32 cellular contexts compared by ENCODE assay signal in genomic region chr3:80187981-80188380, GRCh38.
"Had no signal": no experiment of that assay in that cellular context is flagged by ENCODE, and none has a peak within 500 bp of the region (broad histone marks: within the 10 kb centered on the region; RNA-seq: fewer than 3 reads in every experiment).

No MANE protein-coding gene starts in this region.

- H3K36me3 Mint-ChIP-seq: activated CD4-positive, alpha-beta memory T cell treated with anti-CD3 and anti-CD28 coated beads for 36 hours; activated CD8-positive, alpha-beta memory T cell treated with anti-CD3 and anti-CD28 coated beads, Interleukin-2, amount 10 ng/mL, durations not matched to agents 7 days and 5 days; activated naive CD4-positive, alpha-beta T cell treated with anti-CD3 and anti-CD28 coated beads, Interleukin-2, amount 10 ng/mL, durations not matched to agents 7 days and 5 days; activated naive CD4-positive, alpha-beta T cell treated with anti-CD3 and anti-CD28 coated beads, Interleukin-2, amount 50 U/mL, for 24 hours; activated naive CD8-positive, alpha-beta T cell; activated naive CD8-positive, alpha-beta T cell treated with anti-CD3 and anti-CD28 coated beads, Interleukin-2, amount 10 ng/mL, durations not matched to agents 7 days and 5 days had no signal

- H3K36me3 ChIP-seq: ascending aorta, brain microvascular endothelial cell, breast epithelium had no signal

- H3K9me3 ChIP-seq: ascending aorta, body of pancreas, breast epithelium had no signal

- H3K27me3 Mint-ChIP-seq: activated B cell treated with CpG ODN at 0.5 μM for 24 hours; activated CD4-positive, alpha-beta memory T cell treated with anti-CD3 and anti-CD28 coated beads for 36 hours; activated CD4-positive, alpha-beta T cell treated with anti-CD3 and anti-CD28 coated beads, Interleukin-2, amount 10 ng/mL, durations not matched to agents 24 days and 14 days; activated CD8-positive, alpha-beta memory T cell treated with anti-CD3 and anti-CD28 coated beads, Interleukin-2, amount 10 ng/mL, durations not matched to agents 7 days and 5 days; activated CD8-positive, alpha-beta T cell treated with anti-CD3 and anti-CD28 coated beads for 36 hours; activated naive CD4-positive, alpha-beta T cell treated with anti-CD3 and anti-CD28 coated beads, Interleukin-2, amount 10 ng/mL, durations not matched to agents 7 days and 5 days; activated naive CD4-positive, alpha-beta T cell treated with anti-CD3 and anti-CD28 coated beads, Interleukin-2, amount 50 U/mL, for 24 hours; activated naive CD8-positive, alpha-beta T cell; activated naive CD8-positive, alpha-beta T cell treated with anti-CD3 and anti-CD28 coated beads, Interleukin-2, amount 10 ng/mL, durations not matched to agents 7 days and 5 days; activated naive CD8-positive, alpha-beta T cell treated with anti-CD3 and anti-CD28 coated beads, Interleukin-2, amount 50 U/mL, for 24 hours; activated T-cell treated with anti-CD3 and anti-CD28 coated beads, Interleukin-2, amount 50 U/mL, for 24 hours had no signal

- DNase-seq: activated B cell treated with CpG ODN at 0.5 μM for 24 hours; activated CD4-positive, alpha-beta memory T cell treated with anti-CD3 and anti-CD28 coated beads for 36 hours; activated CD4-positive, alpha-beta T cell treated with anti-CD3 and anti-CD28 coated beads for 4 hours; activated CD4-positive, alpha-beta T cell treated with anti-CD3 and anti-CD28 coated beads, Interleukin-2, amount 10 ng/mL, durations not matched to agents 24 days and 14 days; activated CD4-positive, alpha-beta T cell treated with anti-CD3 and anti-CD28 coated beads, Interleukin-2, amount 50 U/mL, for 1 hour; activated CD4-positive, alpha-beta T cell treated with anti-CD3 and anti-CD28 coated beads, Interleukin-2, amount 50 U/mL, for 4 hours; activated CD4-positive, CD25-positive, alpha-beta regulatory T cell treated with anti-CD3 and anti-CD28 coated beads, Interleukin-2, amount 50 U/mL, for 72 hours; activated CD8-positive, alpha-beta memory T cell treated with anti-CD3 and anti-CD28 coated beads, Interleukin-2, amount 10 ng/mL, durations not matched to agents 7 days and 5 days; activated CD8-positive, alpha-beta memory T cell treated with anti-CD3 and anti-CD28 coated beads, Interleukin-2, amount 50 U/mL, for 48 hours; activated CD8-positive, alpha-beta T cell treated with anti-CD3 and anti-CD28 coated beads for 36 hours; activated effector memory CD4-positive, alpha-beta T cell treated with Interleukin-2 at 50 U/mL for 16 hours; activated gamma-delta T cell; activated naive CD4-positive, alpha-beta T cell treated with anti-CD3 and anti-CD28 coated beads, Interleukin-2, amount 10 ng/mL, durations not matched to agents 7 days and 5 days; activated naive CD4-positive, alpha-beta T cell treated with Interleukin-2 at 50 U/mL for 16 hours; activated naive CD8-positive, alpha-beta T cell treated with anti-CD3 and anti-CD28 coated beads, Interleukin-2, amount 10 ng/mL, durations not matched to agents 7 days and 5 days; activated naive CD8-positive, alpha-beta T cell treated with anti-CD3 and anti-CD28 coated beads, Interleukin-2, amount 50 U/mL, for 24 hours; activated T-cell treated with anti-CD3 and anti-CD28 coated beads, Interleukin-2, amount 50 U/mL, for 24 hours; activated T-cell treated with anti-CD3 and anti-CD28 coated beads, Interleukin-2, amount 50 U/mL, for 48 hours; amygdala; anterior cingulate cortex; body of pancreas; brain microvascular endothelial cell; central memory CD4-positive, alpha-beta T cell; T-helper 2 cell; T-helper 9 cell had no signal

- H3K4me3 ChIP-seq: ascending aorta, body of pancreas, breast epithelium had no signal

- H3K27ac Mint-ChIP-seq: activated B cell treated with CpG ODN at 0.5 μM for 24 hours; activated CD4-positive, alpha-beta memory T cell treated with anti-CD3 and anti-CD28 coated beads for 36 hours; activated CD4-positive, alpha-beta T cell treated with anti-CD3 and anti-CD28 coated beads, Interleukin-2, amount 10 ng/mL, durations not matched to agents 24 days and 14 days; activated CD8-positive, alpha-beta memory T cell treated with anti-CD3 and anti-CD28 coated beads, Interleukin-2, amount 10 ng/mL, durations not matched to agents 7 days and 5 days; activated CD8-positive, alpha-beta T cell treated with anti-CD3 and anti-CD28 coated beads for 36 hours; activated naive CD4-positive, alpha-beta T cell treated with anti-CD3 and anti-CD28 coated beads, Interleukin-2, amount 10 ng/mL, durations not matched to agents 7 days and 5 days; activated naive CD4-positive, alpha-beta T cell treated with anti-CD3 and anti-CD28 coated beads, Interleukin-2, amount 50 U/mL, for 24 hours; activated naive CD8-positive, alpha-beta T cell; activated naive CD8-positive, alpha-beta T cell treated with anti-CD3 and anti-CD28 coated beads, Interleukin-2, amount 10 ng/mL, durations not matched to agents 7 days and 5 days; activated naive CD8-positive, alpha-beta T cell treated with anti-CD3 and anti-CD28 coated beads, Interleukin-2, amount 50 U/mL, for 24 hours; activated T-cell treated with anti-CD3 and anti-CD28 coated beads, Interleukin-2, amount 50 U/mL, for 24 hours; activated T-helper 2 cell treated with anti-CD3 and anti-CD28 coated beads, Interferon-gamma antibody, Interleukin-2, Interleukin-4, amounts not matched to agents 10 μg/mL and 5 μg/mL and 100 μg/mL, durations not matched to agents 14 hours and 24 hours and 36 hours; T-helper 2 cell treated with Interferon-gamma antibody and Interleukin-4, amounts not matched to agents 5 μg/mL and 100 μg/mL, for 36 hours had no signal

- H3K4me3 Mint-ChIP-seq: activated B cell treated with CpG ODN at 0.5 μM for 24 hours; activated CD4-positive, alpha-beta memory T cell treated with anti-CD3 and anti-CD28 coated beads for 36 hours; activated CD4-positive, alpha-beta T cell treated with anti-CD3 and anti-CD28 coated beads, Interleukin-2, amount 10 ng/mL, durations not matched to agents 24 days and 14 days; activated CD8-positive, alpha-beta memory T cell treated with anti-CD3 and anti-CD28 coated beads, Interleukin-2, amount 10 ng/mL, durations not matched to agents 7 days and 5 days; activated CD8-positive, alpha-beta T cell treated with anti-CD3 and anti-CD28 coated beads for 36 hours; activated naive CD4-positive, alpha-beta T cell treated with anti-CD3 and anti-CD28 coated beads, Interleukin-2, amount 10 ng/mL, durations not matched to agents 7 days and 5 days; activated naive CD4-positive, alpha-beta T cell treated with anti-CD3 and anti-CD28 coated beads, Interleukin-2, amount 50 U/mL, for 24 hours; activated naive CD8-positive, alpha-beta T cell; activated naive CD8-positive, alpha-beta T cell treated with anti-CD3 and anti-CD28 coated beads, Interleukin-2, amount 10 ng/mL, durations not matched to agents 7 days and 5 days; activated naive CD8-positive, alpha-beta T cell treated with anti-CD3 and anti-CD28 coated beads, Interleukin-2, amount 50 U/mL, for 24 hours; activated T-cell treated with anti-CD3 and anti-CD28 coated beads, Interleukin-2, amount 50 U/mL, for 24 hours; T-helper 2 cell treated with Interferon-gamma antibody and Interleukin-4, amounts not matched to agents 5 μg/mL and 100 μg/mL, for 36 hours had no signal

- H3K9me3 Mint-ChIP-seq: activated B cell treated with CpG ODN at 0.5 μM for 24 hours had no signal

- H3K27me3 ChIP-seq: ascending aorta, body of pancreas, brain microvascular endothelial cell, breast epithelium had no signal

- H3K4me1 Mint-ChIP-seq: activated B cell treated with CpG ODN at 0.5 μM for 24 hours; activated CD4-positive, alpha-beta T cell treated with anti-CD3 and anti-CD28 coated beads, Interleukin-2, amount 10 ng/mL, durations not matched to agents 24 days and 14 days; activated CD8-positive, alpha-beta memory T cell treated with anti-CD3 and anti-CD28 coated beads, Interleukin-2, amount 10 ng/mL, durations not matched to agents 7 days and 5 days; activated naive CD4-positive, alpha-beta T cell treated with anti-CD3 and anti-CD28 coated beads, Interleukin-2, amount 10 ng/mL, durations not matched to agents 7 days and 5 days; activated naive CD4-positive, alpha-beta T cell treated with anti-CD3 and anti-CD28 coated beads, Interleukin-2, amount 50 U/mL, for 24 hours; activated naive CD8-positive, alpha-beta T cell treated with anti-CD3 and anti-CD28 coated beads, Interleukin-2, amount 10 ng/mL, durations not matched to agents 7 days and 5 days; activated naive CD8-positive, alpha-beta T cell treated with anti-CD3 and anti-CD28 coated beads, Interleukin-2, amount 50 U/mL, for 24 hours had no signal

- H3K4me1 ChIP-seq: ascending aorta, body of pancreas, breast epithelium had no signal

- H3K27ac ChIP-seq: ascending aorta, body of pancreas, brain microvascular endothelial cell, breast epithelium, VCaP had no signal

- ATAC-seq: activated CD8-positive, alpha-beta memory T cell treated with anti-CD3 and anti-CD28 coated beads, Interleukin-2, amount 10 ng/mL, durations not matched to agents 7 days and 5 days; activated CD8-positive, alpha-beta T cell treated with anti-CD3 and anti-CD28 coated beads for 36 hours; activated naive CD8-positive, alpha-beta T cell treated with anti-CD3 and anti-CD28 coated beads, Interleukin-2, amount 50 U/mL, for 24 hours; body of pancreas had no signal
